Comparison of ENCODE assay signal across 14 cellular contexts in the genomic region with DNA sequence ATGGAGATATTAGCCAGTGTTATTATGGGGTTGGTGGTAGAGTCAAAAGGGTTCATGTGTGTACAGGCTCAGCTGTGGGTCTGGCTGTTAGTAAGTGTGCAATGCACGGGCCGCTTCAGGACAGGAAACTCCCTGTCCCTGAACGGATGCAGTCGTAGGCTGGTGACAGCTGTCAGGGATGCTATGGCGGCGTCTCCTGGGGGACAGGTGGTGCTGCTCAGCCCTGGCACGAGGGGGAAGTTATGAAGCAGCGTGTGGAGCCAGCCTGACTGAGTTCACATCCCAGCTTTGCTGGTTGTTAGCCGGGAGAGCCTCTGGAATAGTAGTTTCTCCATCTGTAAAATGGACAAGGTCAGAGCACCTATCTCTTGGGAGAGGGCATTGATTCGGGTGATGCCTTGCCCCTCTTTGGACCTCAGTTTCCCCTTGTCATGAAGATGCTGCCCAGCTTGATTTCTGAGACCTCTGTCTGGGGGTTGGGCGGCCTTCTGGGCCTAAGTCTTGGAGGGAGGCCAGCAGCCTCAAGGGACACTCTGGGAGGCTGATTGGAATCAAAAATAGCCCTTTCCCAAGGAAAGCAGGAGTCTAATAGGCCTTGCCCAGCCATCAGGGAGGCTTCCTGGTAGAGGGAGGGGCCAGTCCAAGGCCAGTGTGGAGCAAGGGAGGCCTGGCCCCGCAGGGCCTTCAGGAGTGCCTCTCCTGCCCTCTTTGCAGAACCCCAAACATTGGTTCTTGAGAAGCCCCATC. TPM values are rescaled to one million over a fixed set of nuclear protein-coding genes. Genes with fewer than 3 reads are reported as not detected.
DNase-seq lines count a peak whose midpoint lies in the region; ATAC-seq, FAIRE-seq and TF ChIP-seq lines count a peak whose summit lies in the region.
"Had no signal": no experiment of that assay in that cellular context is flagged by ENCODE, and none has a peak within 500 bp of the region (broad histone marks: within the 10 kb centered on the region; RNA-seq: fewer than 3 reads in every experiment).

No MANE protein-coding gene starts in this region.

- TF ChIP-seq POLR2A in IMR-90 (IDR thresholded peaks at IDR 0.05; ENCODE audit: low read depth, low read length) (no peak), esophagus muscularis mucosa (IDR thresholded peaks at IDR 0.05; ENCODE audit: low read depth) (no peak), gastrocnemius medialis (IDR thresholded peaks at IDR 0.05) (peak; percentile 17 to 18)

- no peak for TF ChIP-seq RAD21 in IMR-90 (IDR thresholded peaks at IDR 0.05; ENCODE audit: low read length)

- WGBS in IMR-90 (ENCODE audit: extremely low coverage in 2 of 2, insufficient read length in 1 of 2), 2 experiments: 74% methylated on average over 4 of the region's 12 CpGs; no CpG with 5 or more reads in 1 of the 2 experiments
- WGBS in esophagus muscularis mucosa: 44% methylated on average over 12 of the region's 12 CpGs

- H2AK5ac ChIP-seq in IMR-90 (ENCODE audit: low read depth, low read length): no peak overlapping the region

- in situ Hi-C loops in IMR-90 (cut with MboI; ENCODE audit: low sequenced_read_pairs) (no loop called here), gastrocnemius medialis (cut with MboI; ENCODE audit: low sequenced_read_pairs in 4 of 4) (no loop called here)

- H2BK5ac ChIP-seq in IMR-90 (ENCODE audit: low read depth, low read length, poor library complexity, severe bottlenecking): no peak overlapping the region

- H3K27ac ChIP-seq in IMR-90 (ENCODE audit: insufficient read depth, low read length) (no peak overlapping the region), esophagus muscularis mucosa (replicated peaks in 1 of 4) (peak overlapping the region; percentile 89 to 95 (median 93)), gastrocnemius medialis (peak overlapping the region; percentile 97 to 100 (median 98))

- intact Hi-C loops in IMR-90 (cut with micrococcal nuclease): no loop called here
- intact Hi-C loops in esophagus muscularis mucosa (cut with DNase I): no loop called here
- intact Hi-C loops in gastrocnemius medialis (cut with DNase I; ENCODE audit: low total_unique reads): loop anchor here (1.0 kb wide), 1 partner anchor 26 kb away; no protein-coding TSS in a partner anchor

- peak overlapping the region; percentile 53 for H2AK9ac ChIP-seq in IMR-90 (replicated peaks; ENCODE audit: low read depth, low read length, poor library complexity)

- TF ChIP-seq EP300 in esophagus muscularis mucosa (IDR thresholded peaks at IDR 0.05): no peak

- H2BK20ac ChIP-seq in IMR-90 (ENCODE audit: low read depth, low read length): no peak overlapping the region

- no peak overlapping the region for H2BK15ac ChIP-seq in IMR-90 (ENCODE audit: low read depth, low read length)

- no peak overlapping the region for H2BK120ac ChIP-seq in IMR-90 (ENCODE audit: low read depth, low read length)

- no peak overlapping the region for H3K14ac ChIP-seq in IMR-90 (replicated peaks; ENCODE audit: low read depth, low read length)

- no peak overlapping the region for H3K4me2 ChIP-seq in IMR-90 (ENCODE audit: low read depth, low read length)

- H4K20me1 ChIP-seq in IMR-90 (ENCODE audit: insufficient read depth, low read length): peaks cover 4% of the 10 kb centered on the region; the same call in 1 of the 2 replicates

- no peak overlapping the region for H3K56ac ChIP-seq in IMR-90 (ENCODE audit: extremely low read depth, insufficient read depth, low read length)

- POLR2A ChIA-PET in IMR-90 (lab: Charles Lee; ENCODE audit: unreplicated experiment): no interaction called here

- peak; percentile 65 for FAIRE-seq in GM18507 (lab: Jason Lieb, UNC)
- FAIRE-seq: H1 had no signal

- dilution Hi-C loops in IMR-90 (cut with HindIII; ENCODE audit: low sequenced_read_pairs, unreplicated experiment): no loop called here

- H3K23ac ChIP-seq in IMR-90 (ENCODE audit: low read depth, low read length): no peak overlapping the region

- H2AFZ ChIP-seq in IMR-90 (replicated peaks; ENCODE audit: low read length, poor library complexity): no peak overlapping the region

- H3K4me3 ChIP-seq in IMR-90 (ENCODE audit: insufficient read depth, low read depth, low read length): no peak overlapping the region
- H3K4me3 ChIP-seq in esophagus muscularis mucosa: no peak overlapping the region
- H3K4me3 ChIP-seq in gastrocnemius medialis: peak overlapping the region in 2 of 4 donors; percentile 11 to 61

- H3K9me3 ChIP-seq in IMR-90 (ENCODE audit: control insufficient read depth, insufficient read depth, low read length) (no peaks in the 10 kb centered on the region), esophagus muscularis mucosa (no peaks in the 10 kb centered on the region), gastrocnemius medialis (no peaks in the 10 kb centered on the region)

- peaks cover 8% of the 10 kb centered on the region for H3K4me1 ChIP-seq in IMR-90 (ENCODE audit: control insufficient read depth, insufficient read depth, low read length)
- H3K4me1 ChIP-seq in esophagus muscularis mucosa: peaks cover 43 to 95% (median 93%) of the 10 kb centered on the region in 4 donors
- H3K4me1 ChIP-seq in gastrocnemius medialis: peaks cover 79 to 88% of the 10 kb centered on the region in 2 donors

- H3K36me3 ChIP-seq in IMR-90 (ENCODE audit: control insufficient read depth, insufficient read depth, low read length) (no peaks in the 10 kb centered on the region), esophagus muscularis mucosa (peaks cover 0 to 1% (median 0%) of the 10 kb centered on the region in 4 donors), gastrocnemius medialis (no peaks in the 10 kb centered on the region)

- H4K8ac ChIP-seq in IMR-90 (ENCODE audit: low read depth in 2 of 2, low read length in 2 of 2): no peak overlapping the region

- CTCF ChIA-PET in IMR-90 (lab: Yijun Ruan, JAX): interaction anchor here (1.1 to 2.3 kb wide), 2 partner anchors 30 to 33 kb away, joined by 3 to 9 read pairs; no protein-coding TSS in a partner anchor

- ATAC-seq in IMR-90 (ENCODE audit: low read depth) (no peak), gastrocnemius medialis (peak; percentile 4 to 7)

- DNase-seq in GM18507 (ENCODE audit: extremely low spot score, insufficient read length, low read depth): no peak
- DNase-seq in IMR-90: no peak
- DNase-seq in esophagus muscularis mucosa (ENCODE audit: extremely low spot score): no peak
- DNase-seq in gastrocnemius medialis: peak; percentile 70 to 87
- no peak for DNase-seq in NCI-H446 (lab: John Stamatoyannopoulos, UW)
- DNase-seq in GDM1 (lab: John Stamatoyannopoulos, UW): no peak
- no peak for DNase-seq in SIG-M5 treated with dmso at 0.1 percent for 504 hours (lab: John Stamatoyannopoulos, UW; ENCODE audit: unreplicated experiment)
- DNase-seq: activated CD4-positive, CD25-positive, alpha-beta regulatory T cell treated with anti-CD3 and anti-CD28 coated beads, Interleukin-2, amount 50 U/mL, for 72 hours; Kasumi-1; SHP77 had no signal

- no peak overlapping the region for H3K9ac ChIP-seq in IMR-90 (ENCODE audit: low read depth, low read length)

- BruUV-seq in IMR-90 (replicated peaks; lab: Mats Ljungman, UMichigan): no TSS peak

- H3K79me1 ChIP-seq in IMR-90 (ENCODE audit: low read depth in 1 of 2, low read length in 2 of 2): no peaks in the 10 kb centered on the region

- peaks cover 5% of the 10 kb centered on the region; the same call in 1 of the 2 replicates for H3K9me1 ChIP-seq in IMR-90 (ENCODE audit: insufficient read depth, low read length)

- H3K27me3 ChIP-seq in IMR-90 (ENCODE audit: control insufficient read depth, insufficient read depth, low read length): peaks cover 2% of the 10 kb centered on the region; the same call in 1 of the 2 replicates
- H3K27me3 ChIP-seq in esophagus muscularis mucosa: no peaks in the 10 kb centered on the region
- H3K27me3 ChIP-seq in gastrocnemius medialis: no peaks in the 10 kb centered on the region

- H4K91ac ChIP-seq in IMR-90 (ENCODE audit: insufficient read depth, low read depth, low read length): no peak overlapping the region

- no peak overlapping the region for H3K18ac ChIP-seq in IMR-90 (ENCODE audit: low read depth, low read length)

- no peak overlapping the region for H3K4ac ChIP-seq in IMR-90 (ENCODE audit: low read depth, low read length)

- H4K5ac ChIP-seq in IMR-90 (ENCODE audit: low read depth, low read length): no peak overlapping the region

- TF ChIP-seq CTCF in IMR-90 (conservative IDR thresholded peaks at IDR 0.05; ENCODE audit: low read depth, low read length) (no peak), esophagus muscularis mucosa (IDR thresholded peaks at IDR 0.05) (no peak), gastrocnemius medialis (IDR thresholded peaks at IDR 0.05 in 4 of 5, conservative IDR thresholded peaks at IDR 0.05 in 1 of 5) (no peak)

TF ChIP-seq in IMR-90, 13 proteins besides CTCF, POLR2A, EP300 and RAD21:
- no peak for TF ChIP-seq FOS (IDR thresholded peaks at IDR 0.05; ENCODE audit: low read depth, low read length)
- TF ChIP-seq BHLHE40 (IDR thresholded peaks at IDR 0.05; ENCODE audit: low read depth, low read length): no peak
- no peak for TF ChIP-seq RCOR1 (IDR thresholded peaks at IDR 0.05; ENCODE audit: insufficient replicate concordance, low read length)
- no peak for TF ChIP-seq RFX5 (IDR thresholded peaks at IDR 0.05; ENCODE audit: low read depth, low read length)
TF ChIP-seq in IMR-90: peak in this region for 0.

RNA-seq across cellular contexts. Expression of a gene that starts 7.1 kb away (rescaled TPM):
- total RNA-seq in IMR-90 (2012; rRNA removed): 0.54 and 0.83 TPM in 2 replicates
- polyA plus RNA-seq in IMR-90 (2012; rRNA removed): 0.77 and 0.98 TPM in 2 replicates
- polyA plus RNA-seq in IMR-90 (2012; cell fraction: cytosol; rRNA removed): 0.42 and 0.78 TPM in 2 replicates
- polyA plus RNA-seq in IMR-90 (2012; cell fraction: nucleus; rRNA removed; ENCODE audit: low replicate concordance): 1.3 and 3.4 TPM in 2 replicates
- 100 to 1,000 TPM in 3 of 4 donors, 10 to 100 TPM in 1; 53.5 to 164 (median 105) TPM for total RNA-seq in esophagus muscularis mucosa
- 100 to 1,000 TPM; 335 to 819 (median 539) TPM for total RNA-seq in gastrocnemius medialis
- total RNA-seq: lung microvascular endothelial cell had no signal

RNA-seq across cellular contexts. Expression of a gene that starts 27.8 kb away (rescaled TPM):
- total RNA-seq in IMR-90 (2012; rRNA removed): not detected in 2 replicates
- not detected in 2 replicates for polyA plus RNA-seq in IMR-90 (2012; rRNA removed)
- polyA plus RNA-seq in IMR-90 (2012; cell fraction: cytosol; rRNA removed): not detected in 2 replicates
- not detected in 2 replicates for polyA plus RNA-seq in IMR-90 (2012; cell fraction: nucleus; rRNA removed; ENCODE audit: low replicate concordance)
- total RNA-seq in esophagus muscularis mucosa: not detected
- under 1 TPM in 2 of 4 donors, not detected in 2; 0.56 to 0.61 TPM for total RNA-seq in gastrocnemius medialis
- total RNA-seq: H1, lung microvascular endothelial cell, urinary bladder had no signal
- polyA plus RNA-seq: adipose tissue, H1, urinary bladder had no signal

RNA-seq across cellular contexts. Expression of a gene that starts 42.1 kb away (rescaled TPM):
- not detected in 2 replicates for total RNA-seq in IMR-90 (2012; rRNA removed)
- not detected in 2 replicates for polyA plus RNA-seq in IMR-90 (2012; rRNA removed)
- not detected in 2 replicates for polyA plus RNA-seq in IMR-90 (2012; cell fraction: cytosol; rRNA removed)
- not detected in 2 replicates for polyA plus RNA-seq in IMR-90 (2012; cell fraction: nucleus; rRNA removed; ENCODE audit: low replicate concordance)
- total RNA-seq in esophagus muscularis mucosa: not detected
- not detected for total RNA-seq in gastrocnemius medialis
- total RNA-seq: H1, lung microvascular endothelial cell, urinary bladder had no signal
- polyA plus RNA-seq: adipose tissue, H1, urinary bladder had no signal

RNA-seq across cellular contexts. Expression of a gene that starts 56.9 kb away (rescaled TPM):
- 2.2 and 2.5 TPM in 2 replicates for total RNA-seq in IMR-90 (2012; rRNA removed)
- 1.0 and 1.1 TPM in 2 replicates for polyA plus RNA-seq in IMR-90 (2012; rRNA removed)
- 0.50 and 0.87 TPM in 2 replicates for polyA plus RNA-seq in IMR-90 (2012; cell fraction: cytosol; rRNA removed)
- 0.95 and 1.3 TPM in 2 replicates for polyA plus RNA-seq in IMR-90 (2012; cell fraction: nucleus; rRNA removed; ENCODE audit: low replicate concordance)
- under 1 TPM in 3 of 4 donors, not detected in 1; 0.42 to 0.63 (median 0.52) TPM for total RNA-seq in esophagus muscularis mucosa
- under 1 TPM in 1 of 4 donors, not detected in 3; 0.11 TPM for total RNA-seq in gastrocnemius medialis

Comparison
In these comparisons a context has a peak if more than half of its experiments do, and no peak if none do; other contexts are left out.
1. DNase-seq: peak in gastrocnemius medialis (2 of 2); none in GM18507 (single experiment), IMR-90 (single experiment), esophagus muscularis mucosa (single experiment), NCI-H446 (0 of 2), GDM1 (single experiment) and SIG-M5 treated with dmso at 0.1 percent for 504 hours (single experiment).
2. POLR2A ChIP-seq: peak in gastrocnemius medialis (2 of 2); none in IMR-90 (single experiment) and esophagus muscularis mucosa (single experiment).
3. RNA of a gene that starts 7.1 kb away (total RNA-seq): 335 to 819 TPM in gastrocnemius medialis and 53.5 to 164 TPM in esophagus muscularis mucosa; 0.54 to 0.83 TPM in IMR-90; every median in the first group is over 10 times any median in the second.